ENCODE assay signal across 15 cellular contexts in genomic region chr14:91392623-91393303, GRCh38. TPM values are rescaled to one million over a fixed set of nuclear protein-coding genes. Genes with fewer than 3 reads are reported as not detected.
DNase-seq lines count a peak whose midpoint lies in the region; ATAC-seq, FAIRE-seq and TF ChIP-seq lines count a peak whose summit lies in the region.
"Had no signal": no experiment of that assay in that cellular context is flagged by ENCODE, and none has a peak within 500 bp of the region (broad histone marks: within the 10 kb centered on the region; RNA-seq: fewer than 3 reads in every experiment).

No MANE protein-coding gene starts in this region.

- no peak overlapping the region for H3K9ac ChIP-seq in HUES64 (ENCODE audit: low read depth, low read length)
- H3K9ac ChIP-seq in K562 (ENCODE audit: insufficient read depth in 1 of 2, low read depth in 2 of 2, low read length in 2 of 2) = peak overlapping the region in 1 of 2 experiments; percentile 78; a peak in 2 of 4 replicates

- no TSS peak for BruUV-seq in K562 (replicated peaks; lab: Mats Ljungman, UMichigan)

- no peaks in the 10 kb centered on the region for H3K27me3 Mint-ChIP-seq in CD4-positive, alpha-beta memory T cell
- H3K27me3 Mint-ChIP-seq in natural killer cell (ENCODE audit: low read depth in 2 of 2) = no peaks in the 10 kb centered on the region

- peaks cover 53% of the 10 kb centered on the region for H3K79me2 ChIP-seq in K562 (ENCODE audit: control insufficient read depth, insufficient read depth, low read length)

- 65% methylated on average over 18 of the region's 19 CpGs for WGBS in HUES64
- WGBS in K562 (ENCODE audit: insufficient coverage, low coverage, missing lambda C conversion rate) = 65% methylated on average over 7 of the region's 19 CpGs
- WGBS in adrenal gland, 4 donors = 61 to 66% (median 62%) methylated on average over 15 to 19 of the region's 19 CpGs

- no peaks in the 10 kb centered on the region for H3K9me1 ChIP-seq in K562 (ENCODE audit: control insufficient read depth, insufficient read depth, low read length)

- in situ Hi-C loops in K562 (cut with MboI) = no loop called here

- H3K4me3 ChIP-seq in CD4-positive, alpha-beta memory T cell (ENCODE audit: low read length in 2 of 2) = no peak overlapping the region
- H3K4me3 ChIP-seq in HUES64 (ENCODE audit: low read length) (no peak overlapping the region), K562 (no peak overlapping the region), adrenal gland (no peak overlapping the region)
- H3K4me3 ChIP-seq: mucosa of descending colon, SK-N-MC, uterus had no signal

- peaks cover 17% of the 10 kb centered on the region for H3K36me3 ChIP-seq in CD4-positive, alpha-beta memory T cell (ENCODE audit: insufficient read depth, low read length)
- H3K36me3 ChIP-seq in HUES64 (ENCODE audit: insufficient read depth, low read length) (no peaks in the 10 kb centered on the region), K562 (ENCODE audit: control insufficient read depth, insufficient read depth, low read length) (no peaks in the 10 kb centered on the region; the same call in 2 of the 3 replicates), adrenal gland (replicated peaks in 1 of 2) (no peaks in the 10 kb centered on the region)
- H3K36me3 ChIP-seq: uterus had no signal

- H4K20me1 ChIP-seq in K562 (replicated peaks; ENCODE audit: control insufficient read depth, insufficient read depth, low read length) = no peaks in the 10 kb centered on the region

- H3K27me3 ChIP-seq in CD4-positive, alpha-beta memory T cell (ENCODE audit: insufficient read depth, low read length) = no peaks in the 10 kb centered on the region
- no peaks in the 10 kb centered on the region for H3K27me3 ChIP-seq in HUES64 (ENCODE audit: insufficient read depth, low read length)
- H3K27me3 ChIP-seq in K562 (ENCODE audit: control insufficient read depth in 2 of 2, insufficient read depth in 2 of 2, low read length in 2 of 2) = no peaks in the 10 kb centered on the region
- H3K27me3 ChIP-seq in adrenal gland = no peaks in the 10 kb centered on the region
- H3K27me3 ChIP-seq: uterus had no signal

- peak in 1 of 5 donors; percentile 34 for DNase-seq in CD4-positive, alpha-beta memory T cell
- DNase-seq in K562 (ENCODE audit: extremely low read depth in 1 of 4, low spot score in 3 of 4) (no peak), natural killer cell (no peak), H54 (ENCODE audit: insufficient read length, low spot score) (no peak), adrenal gland (no peak), NCI-H1436 (lab: John Stamatoyannopoulos, UW) (no peak)
- no peak for DNase-seq in activated effector memory CD4-positive, alpha-beta T cell treated with Interleukin-2 at 50 U/mL for 16 hours
- DNase-seq: activated CD4-positive, alpha-beta T cell treated with anti-CD3 and anti-CD28 coated beads, Interleukin-2, amount 50 U/mL, for 1 hour; Caco-2; erythroblast; NCI-H526 treated with DMSO at 0.1 percent for 48 hours; uterus had no signal

- peak; percentile 55 for ATAC-seq in K562
- peak in 2 of 3 donors; percentile 9 to 23 for ATAC-seq in natural killer cell
- ATAC-seq: mucosa of descending colon had no signal

- CTCF ChIA-PET in CD4-positive, alpha-beta memory T cell (lab: Charles Lee; ENCODE audit: partially characterized antibody) = interaction anchor here (0.8 kb wide), 1 partner anchor 25 kb away, joined by 3 read pairs; the partner anchor contains the start of gene CCDC88C
- CTCF ChIA-PET in K562 (lab: Yijun Ruan, JAX; ENCODE audit: low intra/inter-chr PET ratio) = no interaction called here

- no peak for TF ChIP-seq EP300 in K562 (IDR thresholded peaks at IDR 0.05; ENCODE audit: low read length)

- H3K4me2 ChIP-seq in K562 (ENCODE audit: insufficient read depth, low read length) = no peak overlapping the region

- peak overlapping the region; percentile 40 for H3K27ac ChIP-seq in CD4-positive, alpha-beta memory T cell (ENCODE audit: low read depth, low read length)
- peak overlapping the region; percentile 23; the same call in 1 of the 2 replicates for H3K27ac ChIP-seq in HUES64 (ENCODE audit: low read depth, low read length)
- no peak overlapping the region for H3K27ac ChIP-seq in K562 (ENCODE audit: extremely low read depth, low read depth, low read length)
- no peak overlapping the region for H3K27ac ChIP-seq in adrenal gland
- H3K27ac ChIP-seq: SK-N-MC, uterus had no signal

- H3K27ac Mint-ChIP-seq in CD4-positive, alpha-beta memory T cell = peak overlapping the region; percentile 48 to 98 (median 87)
- peak overlapping the region; percentile 96 to 98 for H3K27ac Mint-ChIP-seq in natural killer cell

- no peak for TF ChIP-seq POLR2A in K562 (conservative IDR thresholded peaks at IDR 0.05)
- TF ChIP-seq POLR2A in H54 (IDR thresholded peaks at IDR 0.05; ENCODE audit: low read depth, low read length) = no peak
- TF ChIP-seq POLR2A in adrenal gland (IDR thresholded peaks at IDR 0.05) = no peak

- FAIRE-seq in K562 (lab: Jason Lieb, UNC) (no peak), H54 (lab: Jason Lieb, UNC) (no peak)

- no peak for TF ChIP-seq RAD21 in K562 (CRISPR knock-in tag; conservative IDR thresholded peaks at IDR 0.05 in 1 of 2, IDR thresholded peaks at IDR 0.05 in 1 of 2)

- H3K9me3 Mint-ChIP-seq in CD4-positive, alpha-beta memory T cell = no peaks in the 10 kb centered on the region
- H3K9me3 Mint-ChIP-seq in natural killer cell = no peaks in the 10 kb centered on the region

- peaks cover 78 to 98% (median 89%) of the 10 kb centered on the region in 4 donors for H3K4me1 Mint-ChIP-seq in CD4-positive, alpha-beta memory T cell
- H3K4me1 Mint-ChIP-seq in natural killer cell = peaks cover 90 to 96% of the 10 kb centered on the region in 2 donors

- H3K4me1 ChIP-seq in CD4-positive, alpha-beta memory T cell (ENCODE audit: insufficient read depth, low read length) = peaks cover 100% of the 10 kb centered on the region
- H3K4me1 ChIP-seq in HUES64 (ENCODE audit: insufficient read depth, low read length) (peaks cover 67% of the 10 kb centered on the region), K562 (replicated peaks in 1 of 2; ENCODE audit: control insufficient read depth in 2 of 2, insufficient read depth in 2 of 2, low read length in 2 of 2) (peaks cover 4 to 13% of the 10 kb centered on the region in 2 experiments; a peak in 3 of 5 replicates), adrenal gland (replicated peaks in 1 of 2) (peaks cover 0 to 5% of the 10 kb centered on the region in 2 donors)
- H3K4me1 ChIP-seq: Caco-2, uterus had no signal

- no peaks in the 10 kb centered on the region for H3K9me3 ChIP-seq in CD4-positive, alpha-beta memory T cell (ENCODE audit: control insufficient read depth in 1 of 2, low read length in 2 of 2)
- H3K9me3 ChIP-seq in HUES64 (ENCODE audit: insufficient read depth, low read depth, low read length) = no peaks in the 10 kb centered on the region
- H3K9me3 ChIP-seq in K562 (replicated peaks; ENCODE audit: control insufficient read depth, insufficient read depth, low read depth, low read length) = no peaks in the 10 kb centered on the region
- H3K9me3 ChIP-seq in adrenal gland (replicated peaks in 1 of 3) = no peaks in the 10 kb centered on the region
- H3K9me3 ChIP-seq: Caco-2, mucosa of descending colon, uterus had no signal

- H3K36me3 Mint-ChIP-seq in CD4-positive, alpha-beta memory T cell = peaks cover 15 to 54% of the 10 kb centered on the region in 2 donors
- H3K36me3 Mint-ChIP-seq in natural killer cell = no peaks in the 10 kb centered on the region

- POLR2A ChIA-PET in CD4-positive, alpha-beta memory T cell (lab: Charles Lee; ENCODE audit: partially characterized antibody) = interaction anchor here (0.9 to 22.5 kb wide), 5 partner anchors 18 to 42 kb away, joined by 3 to 520 read pairs (median 13); partner anchors contain the start of gene CCDC88C
- POLR2A ChIA-PET in K562 (lab: Yijun Ruan, JAX) = interaction anchor here (0.8 kb wide), 1 partner anchor 166 kb away, joined by 3 read pairs; no protein-coding TSS in a partner anchor

- no peak for TF ChIP-seq CTCF in K562 (IDR thresholded peaks at IDR 0.05 in 2 of 3, conservative IDR thresholded peaks at IDR 0.05 in 1 of 3; ENCODE audit: insufficient read depth in 2 of 3, low read depth in 1 of 3, low read length in 3 of 3)
- TF ChIP-seq CTCF in natural killer cell (IDR thresholded peaks at IDR 0.05) = no peak
- no peak for TF ChIP-seq CTCF in adrenal gland (IDR thresholded peaks at IDR 0.05)

- intact Hi-C loops in CD4-positive, alpha-beta memory T cell (cut with micrococcal nuclease) = no loop called here
- intact Hi-C loops in K562 (cut with micrococcal nuclease) = no loop called here
- intact Hi-C loops in natural killer cell (cut with micrococcal nuclease) = no loop called here
- intact Hi-C loops in adrenal gland (cut with DNase I) = no loop called here

- H2AFZ ChIP-seq in K562 (ENCODE audit: low read depth, low read length) = no peak overlapping the region

- H3K4me3 Mint-ChIP-seq in CD4-positive, alpha-beta memory T cell = peak overlapping the region; percentile 46 to 87 (median 66)
- H3K4me3 Mint-ChIP-seq in natural killer cell = peak overlapping the region; percentile 65

TF ChIP-seq in K562, 482 proteins besides CTCF, POLR2A, EP300 and RAD21 (continues in another document):
- no peak for TF ChIP-seq POLR2H (tag; IDR thresholded peaks at IDR 0.05; ENCODE audit: low read depth)
- no peak for TF ChIP-seq HDAC2 (IDR thresholded peaks at IDR 0.05)

RNA-seq across cellular contexts. Expression of gene CCDC88C, which starts 24.9 kb away (rescaled TPM):
- total RNA-seq in CD4-positive, alpha-beta memory T cell = 100 to 1,000 TPM; 272 to 293 TPM
- 10 to 100 TPM; 17.1 to 51.1 TPM for polyA plus RNA-seq in CD4-positive, alpha-beta memory T cell
- 17.3 TPM for polyA plus RNA-seq in HUES64 (2013, experiment 1 of 2)
- polyA plus RNA-seq in HUES64 (2013, experiment 2 of 2) = 19.0 TPM
- 100 and 139 TPM in 2 replicates for total RNA-seq in K562 (2011; cell fraction: chromatin; rRNA removed; ENCODE audit: low replicate concordance)
- total RNA-seq in K562 (2011; cell fraction: nucleolus; rRNA removed) = 63.0 and 67.6 TPM in 2 replicates
- 63.9 and 65.4 TPM in 2 replicates for total RNA-seq in K562 (2011; cell fraction: nucleoplasm; rRNA removed)
- total RNA-seq in K562 (2014; rRNA removed) = 12.4 and 13.3 TPM in 2 replicates
- 11.2 and 12.9 TPM in 2 replicates for total RNA-seq in K562 (2014; rRNA removed; fragmentation: Illumina TruSeq; extraction: Trizol)
- 11.3 and 12.2 TPM in 2 replicates for total RNA-seq in K562 (2015; rRNA removed; fragmentation: Illumina TruSeq; extraction: Trizol)
- total RNA-seq in K562 (2021) = 16.8 and 22.5 TPM in 2 replicates
- 7.5 and 8.2 TPM in 2 replicates for polyA plus RNA-seq in K562 (2011; rRNA removed)
- 5.8 and 6.7 TPM in 2 replicates for polyA plus RNA-seq in K562 (2011; cell fraction: cytosol; rRNA removed)
- 23.6 and 28.3 TPM in 2 replicates for polyA plus RNA-seq in K562 (2011; cell fraction: nucleus; rRNA removed)
- polyA plus RNA-seq in K562 (2012) = 8.6 and 10.1 TPM in 2 replicates
- 8.4 and 9.3 TPM in 2 replicates for polyA plus RNA-seq in K562 (2014; fragmentation: Illumina TruSeq; extraction: Trizol)
- under 1 TPM; 0.62 to 0.65 TPM for polyA plus RNA-seq in K562 (2014; fragmentation: Nextera tagmentation; extraction: Ambion mirVana)
- polyA plus RNA-seq in K562 (2014; rRNA removed) = 10.7 and 11.4 TPM in 2 replicates
- 20.0 and 20.9 TPM in 2 replicates for polyA minus RNA-seq in K562 (2011; rRNA and poly(A)+ RNA removed)
- 7.9 and 12.8 TPM in 2 replicates for polyA minus RNA-seq in K562 (2011; cell fraction: cytosol; rRNA and poly(A)+ RNA removed)
- polyA minus RNA-seq in K562 (2011; cell fraction: nucleus; rRNA and poly(A)+ RNA removed) = 22.8 and 36.1 TPM in 2 replicates
- 100 to 1,000 TPM; 432 to 516 (median 438) TPM for total RNA-seq in natural killer cell
- total RNA-seq in adrenal gland = 1 to 10 TPM; 2.2 to 6.2 (median 3.9) TPM
- 1 to 10 TPM; 1.5 to 6.5 (median 2.7) TPM for polyA plus RNA-seq in adrenal gland

Comparison
In these comparisons a context has a peak if more than half of its experiments do, and no peak if none do; other contexts are left out.
1. H3K27ac ChIP-seq: peak in CD4-positive, alpha-beta memory T cell (single experiment) and HUES64 (single experiment); none in K562 (single experiment) and adrenal gland (0 of 5).